ENCODE assay signal across 8 cellular contexts in genomic region chr2:239223330-239224248, GRCh38.
A peak's percentile ranks its signal among the peaks of the same experiment; 100 is the strongest.
DNase-seq lines count a peak whose midpoint lies in the region; ATAC-seq and TF ChIP-seq lines count a peak whose summit lies in the region.

No MANE protein-coding gene starts in this region.

- WGBS in heart left ventricle, 4 donors = 72 to 76% (median 74%) methylated on average over 24 of the region's 24 CpGs

- no peak for TF ChIP-seq POLR2A in heart left ventricle (IDR thresholded peaks at IDR 0.05)

- peaks cover 12 to 87% (median 71%) of the 10 kb centered on the region in 12 donors for H3K4me1 ChIP-seq in heart left ventricle

- no peaks in the 10 kb centered on the region for H3K27me3 ChIP-seq in heart left ventricle

- no peaks in the 10 kb centered on the region for H3K36me3 Mint-ChIP-seq in osteocyte (ENCODE audit: unreplicated experiment)

- intact Hi-C loops in heart left ventricle (cut with DNase I) = loop anchor here in 3 of 10 donors (5.0 to 10.0 kb wide), 2 partner anchors 171 to 174 kb away; no protein-coding TSS in a partner anchor
- intact Hi-C loops in posterior vena cava (cut with DNase I) = loop anchor here in 1 of 2 donors (10.0 kb wide), 1 partner anchor 101 kb away; no protein-coding TSS in a partner anchor

- H3K4me3 Mint-ChIP-seq in osteocyte (ENCODE audit: unreplicated experiment) = no peak overlapping the region

- no peak for TF ChIP-seq CTCF in VCaP (conservative IDR thresholded peaks at IDR 0.05)
- TF ChIP-seq CTCF in heart left ventricle (IDR thresholded peaks at IDR 0.05) = no peak
- no peak for TF ChIP-seq CTCF in osteocyte (IDR thresholded peaks at IDR 0.05)

- peaks cover 73% of the 10 kb centered on the region for H3K4me1 Mint-ChIP-seq in osteocyte (ENCODE audit: unreplicated experiment)

- H3K36me3 ChIP-seq in heart left ventricle = no peaks in the 10 kb centered on the region

- no peaks in the 10 kb centered on the region for H3K9me3 ChIP-seq in heart left ventricle

- no peaks in the 10 kb centered on the region for H3K27me3 Mint-ChIP-seq in osteocyte (ENCODE audit: unreplicated experiment)

- no peak overlapping the region for H3K27ac Mint-ChIP-seq in osteocyte (ENCODE audit: unreplicated experiment)

- peak overlapping the region in 1 of 12 donors; percentile 12 for H3K4me3 ChIP-seq in heart left ventricle

- ATAC-seq in heart left ventricle (peak in 3 of 4 donors; percentile 23 to 43 (median 32)), HG03135 (IDR thresholded peaks at IDR 0.05; ENCODE audit: unreplicated experiment) (no peak)

- no peaks in the 10 kb centered on the region for H3K9me3 Mint-ChIP-seq in osteocyte (ENCODE audit: unreplicated experiment)

- DNase-seq in Ammon's horn (ENCODE audit: low spot score) = peak; percentile 87
- peak in 2 of 5 donors; percentile 48 to 49 for DNase-seq in heart left ventricle
- peak; percentile 88 for DNase-seq in posterior vena cava (ENCODE audit: low spot score)
- no peak for DNase-seq in activated gamma-delta T cell (lab: John Stamatoyannopoulos, UW)
- DNase-seq in NCI-H1105 (lab: John Stamatoyannopoulos, UW) = no peak
- DNase-seq in osteocyte (ENCODE audit: extremely low spot score, unreplicated experiment) = no peak

- H3K27ac ChIP-seq in VCaP = peak overlapping the region; percentile 66
- H3K27ac ChIP-seq in heart left ventricle = peak overlapping the region in 11 of 12 donors; percentile 79 to 93 (median 83)

Comparison
In these comparisons a context has a peak if more than half of its experiments do, and no peak if none do; other contexts are left out.
1. DNase-seq: peak in Ammon's horn (single experiment) and posterior vena cava (single experiment); none in activated gamma-delta T cell (single experiment), NCI-H1105 (single experiment) and osteocyte (single experiment).